ENCODE assay signal across 1 cellular context in genomic region chr10:105989995-105990394, GRCh38.
TF ChIP-seq lines count a peak whose summit lies in the region.

No MANE protein-coding gene starts in this region.

TF ChIP-seq in H1, 55 proteins besides CTCF, POLR2A, EP300 and RAD21:
- no peak for TF ChIP-seq SUZ12 (IDR thresholded peaks at IDR 0.05; ENCODE audit: low read length)
- no peak for TF ChIP-seq ZNF274 (IDR thresholded peaks at IDR 0.05; ENCODE audit: borderline replicate concordance, extremely low read depth, low read length)
- no peak for TF ChIP-seq CHD7 (IDR thresholded peaks at IDR 0.05; ENCODE audit: insufficient replicate concordance, low read length)
- no peak for TF ChIP-seq RNF2 (IDR thresholded peaks at IDR 0.05; ENCODE audit: borderline replicate concordance, low read depth, low read length, missing control alignments, poor library complexity, severe bottlenecking)
- no peak for TF ChIP-seq RBBP5 (IDR thresholded peaks at IDR 0.05; ENCODE audit: borderline replicate concordance, low read depth, low read length)
- TF ChIP-seq MAX (IDR thresholded peaks at IDR 0.05): no peak
- TF ChIP-seq NANOG (IDR thresholded peaks at IDR 0.05; ENCODE audit: insufficient read depth, low read depth, low read length, poor library complexity, severe bottlenecking): no peak
- no peak for TF ChIP-seq NRF1 (IDR thresholded peaks at IDR 0.05; ENCODE audit: low read depth, low read length)
- TF ChIP-seq JUN (IDR thresholded peaks at IDR 0.05; ENCODE audit: low read depth, low read length): no peak
- no peak for TF ChIP-seq ATF3 (IDR thresholded peaks at IDR 0.05; ENCODE audit: insufficient read depth, low read depth, low read length)
- TF ChIP-seq SP1 (IDR thresholded peaks at IDR 0.05; ENCODE audit: low read depth, low read length): no peak
- no peak for TF ChIP-seq KDM5A (IDR thresholded peaks at IDR 0.05; ENCODE audit: low read length)
- TF ChIP-seq GABPA (IDR thresholded peaks at IDR 0.05; ENCODE audit: borderline replicate concordance, insufficient read depth, low read length): no peak
- no peak for TF ChIP-seq SIX5 (IDR thresholded peaks at IDR 0.05; ENCODE audit: low read depth, low read length)
- no peak for TF ChIP-seq SP2 (IDR thresholded peaks at IDR 0.05; ENCODE audit: low read length)
- no peak for TF ChIP-seq USF2 (IDR thresholded peaks at IDR 0.05; ENCODE audit: low read length)
- TF ChIP-seq TBP (IDR thresholded peaks at IDR 0.05; ENCODE audit: low read depth, low read length): no peak
